ENCODE assay signal across 31 cellular contexts in the genomic region with DNA sequence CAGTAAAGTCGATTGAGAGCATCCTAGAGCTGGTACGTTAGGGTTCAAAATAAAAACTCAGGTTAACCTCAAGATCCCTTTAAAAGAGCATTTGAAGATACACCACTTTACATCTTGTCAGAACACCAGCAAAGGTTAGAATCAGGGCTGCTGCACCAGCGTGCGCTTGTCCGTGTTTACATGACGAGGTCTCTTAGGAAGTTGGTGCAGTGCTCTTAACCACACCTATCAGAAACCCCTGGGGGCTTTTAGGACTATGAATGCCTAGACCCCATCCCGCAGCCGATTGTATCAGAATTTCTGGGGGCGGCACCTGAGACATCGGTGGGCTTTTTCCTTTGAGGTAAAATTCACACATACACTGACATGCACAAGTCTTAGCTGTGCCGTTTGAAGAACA.
"Had no signal": no experiment of that assay in that cellular context is flagged by ENCODE, and none has a peak within 500 bp of the region (broad histone marks: within the 10 kb centered on the region; RNA-seq: fewer than 3 reads in every experiment).

No MANE protein-coding gene starts in this region.

- H3K27ac Mint-ChIP-seq: activated CD4-positive, alpha-beta memory T cell treated with anti-CD3 and anti-CD28 coated beads for 36 hours; activated CD4-positive, alpha-beta T cell treated with anti-CD3 and anti-CD28 coated beads for 36 hours; activated CD4-positive, alpha-beta T cell treated with anti-CD3 and anti-CD28 coated beads, Interleukin-2, amount 10 ng/mL, durations not matched to agents 24 days and 14 days; activated naive CD4-positive, alpha-beta T cell treated with anti-CD3 and anti-CD28 coated beads for 36 hours; activated naive CD4-positive, alpha-beta T cell treated with anti-CD3 and anti-CD28 coated beads, Interleukin-2, amount 50 U/mL, for 24 hours; activated naive CD8-positive, alpha-beta T cell treated with anti-CD3 and anti-CD28 coated beads, Interleukin-2, amount 10 ng/mL, durations not matched to agents 7 days and 5 days; activated T-helper 2 cell treated with anti-CD3 and anti-CD28 coated beads, Interferon-gamma antibody, Interleukin-2, Interleukin-4, amounts not matched to agents 10 μg/mL and 5 μg/mL and 100 μg/mL, durations not matched to agents 14 hours and 24 hours and 36 hours; effector memory CD8-positive, alpha-beta T cell; T-helper 1 cell treated with Interleukin-12 subunit alpha and Interleukin-12 subunit beta and Interleukin-4 antibody, amounts not matched to agents 30 μg/mL and 1 μg/mL, for 36 hours; T-helper 2 cell treated with Interferon-gamma antibody and Interleukin-4, amounts not matched to agents 5 μg/mL and 100 μg/mL, for 36 hours had no signal

- H3K27me3 ChIP-seq: body of pancreas, esophagus muscularis mucosa, foreskin keratinocyte, gastrocnemius medialis, heart left ventricle had no signal

- H3K27ac ChIP-seq: body of pancreas, foreskin keratinocyte, gastrocnemius medialis, heart left ventricle had no signal

- H3K4me3 ChIP-seq: body of pancreas, esophagus muscularis mucosa, gastrocnemius medialis, heart left ventricle had no signal

- DNase-seq: activated CD4-positive, alpha-beta memory T cell treated with anti-CD3 and anti-CD28 coated beads for 36 hours; activated CD4-positive, alpha-beta T cell treated with anti-CD3 and anti-CD28 coated beads for 36 hours; activated CD4-positive, alpha-beta T cell treated with anti-CD3 and anti-CD28 coated beads, Interleukin-2, amount 10 ng/mL, durations not matched to agents 24 days and 14 days; activated CD4-positive, CD25-positive, alpha-beta regulatory T cell; activated CD4-positive, CD25-positive, alpha-beta regulatory T cell treated with anti-CD3 and anti-CD28 coated beads, Interleukin-2, amount 50 U/mL, for 72 hours; activated CD8-positive, alpha-beta memory T cell treated with anti-CD3 and anti-CD28 coated beads for 24 hours; activated effector memory CD4-positive, alpha-beta T cell treated with anti-CD3 and anti-CD28 coated beads, Interleukin-2, amount 50 U/mL, for 16 hours; activated naive CD4-positive, alpha-beta T cell treated with anti-CD3 and anti-CD28 coated beads for 36 hours; activated naive CD8-positive, alpha-beta T cell treated with anti-CD3 and anti-CD28 coated beads, Interleukin-2, amount 10 ng/mL, durations not matched to agents 7 days and 5 days; activated T-cell treated with anti-CD3 and anti-CD28 coated beads, Interleukin-2, amount 50 U/mL, for 4 hours; amniotic stem cell; anterior cingulate cortex; body of pancreas; caudate nucleus; cortex of kidney; dermis blood vessel endothelial cell; effector CD4-positive, alpha-beta T cell; effector memory CD8-positive, alpha-beta T cell; erythroblast; foreskin keratinocyte; gastrocnemius medialis; glutamatergic neuron; heart left ventricle; SW 1271; T1000 had no signal

- H3K9me3 ChIP-seq: body of pancreas, esophagus muscularis mucosa, gastrocnemius medialis, heart left ventricle had no signal

- H3K9me3 Mint-ChIP-seq: activated CD4-positive, alpha-beta memory T cell treated with anti-CD3 and anti-CD28 coated beads for 36 hours; activated CD4-positive, alpha-beta T cell treated with anti-CD3 and anti-CD28 coated beads, Interleukin-2, amount 10 ng/mL, durations not matched to agents 24 days and 14 days; activated naive CD4-positive, alpha-beta T cell treated with anti-CD3 and anti-CD28 coated beads for 36 hours; activated naive CD4-positive, alpha-beta T cell treated with anti-CD3 and anti-CD28 coated beads, Interleukin-2, amount 50 U/mL, for 24 hours; activated naive CD8-positive, alpha-beta T cell treated with anti-CD3 and anti-CD28 coated beads, Interleukin-2, amount 10 ng/mL, durations not matched to agents 7 days and 5 days; activated T-cell treated with anti-CD3 and anti-CD28 coated beads, Interleukin-2, amount 50 U/mL, for 4 hours; activated T-helper 2 cell treated with anti-CD3 and anti-CD28 coated beads, Interferon-gamma antibody, Interleukin-2, Interleukin-4, amounts not matched to agents 10 μg/mL and 5 μg/mL and 100 μg/mL, durations not matched to agents 14 hours and 24 hours and 36 hours; effector memory CD8-positive, alpha-beta T cell; T-cell; T-helper 1 cell treated with Interleukin-12 subunit alpha and Interleukin-12 subunit beta and Interleukin-4 antibody, amounts not matched to agents 30 μg/mL and 1 μg/mL, for 36 hours; T-helper 2 cell treated with Interferon-gamma antibody and Interleukin-4, amounts not matched to agents 5 μg/mL and 100 μg/mL, for 36 hours had no signal

- ATAC-seq: activated CD4-positive, alpha-beta T cell treated with anti-CD3 and anti-CD28 coated beads for 36 hours; activated T-cell treated with anti-CD3 and anti-CD28 coated beads, Interleukin-2, amount 50 U/mL, for 4 hours; body of pancreas; effector memory CD8-positive, alpha-beta T cell; foreskin keratinocyte; gastrocnemius medialis; heart left ventricle had no signal

- H3K27me3 Mint-ChIP-seq: activated CD4-positive, alpha-beta memory T cell treated with anti-CD3 and anti-CD28 coated beads for 36 hours; activated CD4-positive, alpha-beta T cell treated with anti-CD3 and anti-CD28 coated beads for 36 hours; activated CD4-positive, alpha-beta T cell treated with anti-CD3 and anti-CD28 coated beads, Interleukin-2, amount 10 ng/mL, durations not matched to agents 24 days and 14 days; activated naive CD4-positive, alpha-beta T cell treated with anti-CD3 and anti-CD28 coated beads, Interleukin-2, amount 50 U/mL, for 24 hours; activated naive CD8-positive, alpha-beta T cell treated with anti-CD3 and anti-CD28 coated beads, Interleukin-2, amount 10 ng/mL, durations not matched to agents 7 days and 5 days; effector memory CD8-positive, alpha-beta T cell; T-cell had no signal

- H3K4me3 Mint-ChIP-seq: activated CD4-positive, alpha-beta memory T cell treated with anti-CD3 and anti-CD28 coated beads for 36 hours; activated CD4-positive, alpha-beta T cell treated with anti-CD3 and anti-CD28 coated beads for 36 hours; activated CD4-positive, alpha-beta T cell treated with anti-CD3 and anti-CD28 coated beads, Interleukin-2, amount 10 ng/mL, durations not matched to agents 24 days and 14 days; activated naive CD4-positive, alpha-beta T cell treated with anti-CD3 and anti-CD28 coated beads for 36 hours; activated naive CD4-positive, alpha-beta T cell treated with anti-CD3 and anti-CD28 coated beads, Interleukin-2, amount 50 U/mL, for 24 hours; activated naive CD8-positive, alpha-beta T cell treated with anti-CD3 and anti-CD28 coated beads, Interleukin-2, amount 10 ng/mL, durations not matched to agents 7 days and 5 days; activated T-cell treated with anti-CD3 and anti-CD28 coated beads, Interleukin-2, amount 50 U/mL, for 4 hours; effector memory CD8-positive, alpha-beta T cell; T-cell; T-helper 1 cell treated with Interleukin-12 subunit alpha and Interleukin-12 subunit beta and Interleukin-4 antibody, amounts not matched to agents 30 μg/mL and 1 μg/mL, for 36 hours; T-helper 2 cell treated with Interferon-gamma antibody and Interleukin-4, amounts not matched to agents 5 μg/mL and 100 μg/mL, for 36 hours had no signal

- H3K4me1 ChIP-seq: body of pancreas, gastrocnemius medialis had no signal

- H3K36me3 Mint-ChIP-seq: activated naive CD4-positive, alpha-beta T cell treated with anti-CD3 and anti-CD28 coated beads, Interleukin-2, amount 50 U/mL, for 24 hours had no signal
